Comparison of ENCODE assay signal across 21 cellular contexts in genomic region chr2:25701801-25702200, GRCh38.
"Had no signal": no experiment of that assay in that cellular context is flagged by ENCODE, and none has a peak within 500 bp of the region (broad histone marks: within the 10 kb centered on the region; RNA-seq: fewer than 3 reads in every experiment).

No MANE protein-coding gene starts in this region.

- H3K9me3 ChIP-seq: esophagus squamous epithelium, gastroesophageal sphincter, left ventricle myocardium inferior, lower lobe of right lung, prostate gland, right lobe of liver, tibial artery, upper lobe of left lung, vagina had no signal

- H3K36me3 ChIP-seq: esophagus squamous epithelium, gastroesophageal sphincter, left ventricle myocardium inferior, lower lobe of right lung, prostate gland, right lobe of liver, tibial artery, upper lobe of left lung, vagina had no signal

- H3K4me3 ChIP-seq: esophagus squamous epithelium, gastroesophageal sphincter, left ventricle myocardium inferior, lower lobe of right lung, prostate gland, right lobe of liver, tibial artery, upper lobe of left lung, vagina had no signal

- H3K9ac ChIP-seq: parathyroid adenoma had no signal

- H2AFZ ChIP-seq: parathyroid adenoma had no signal

- H3K27ac ChIP-seq: esophagus squamous epithelium, gastroesophageal sphincter, left ventricle myocardium inferior, lower lobe of right lung, parathyroid adenoma, prostate gland, right lobe of liver, tibial artery, upper lobe of left lung, vagina had no signal

- H3K27me3 ChIP-seq: right lobe of liver, upper lobe of left lung, vagina had no signal

- H3K4me1 ChIP-seq: esophagus squamous epithelium, left ventricle myocardium inferior, lower lobe of right lung, prostate gland, right lobe of liver, upper lobe of left lung, vagina had no signal

- ATAC-seq: gastroesophageal sphincter, left cardiac atrium, lower lobe of right lung had no signal

- H3K79me2 ChIP-seq: parathyroid adenoma had no signal

- FAIRE-seq: keratinocyte had no signal

- DNase-seq: dermis blood vessel endothelial cell; esophagus squamous epithelium; foreskin fibroblast; immature natural killer cell; left cardiac atrium; left ventricle myocardium inferior; lower lobe of right lung; midbrain; naive B cell; retina; right lobe of liver; stimulated activated CD4-positive, alpha-beta T cell treated with anti-CD3 and anti-CD28 coated beads, Interleukin-15, amount 100 ng/mL, for 24 hours; stimulated activated CD4-positive, alpha-beta T cell treated with anti-CD3 and anti-CD28 coated beads, Interleukin-1b, Interleukin-23, amount 100 ng/mL, for 48 hours; stimulated activated CD4-positive, alpha-beta T cell treated with anti-CD3 and anti-CD28 coated beads, Interleukin-4, amount 100 ng/mL, for 24 hours; tibial artery; upper lobe of left lung had no signal
